In genomic region chr4:105186701-105187158, GRCh38 we compare ENCODE assay signal across 14 cellular contexts. TPM values are rescaled to one million over a fixed set of nuclear protein-coding genes. Genes with fewer than 3 reads are reported as not detected.
DNase-seq lines count a peak whose midpoint lies in the region; ATAC-seq and TF ChIP-seq lines count a peak whose summit lies in the region.
"Had no signal": no experiment of that assay in that cellular context is flagged by ENCODE, and none has a peak within 500 bp of the region (broad histone marks: within the 10 kb centered on the region; RNA-seq: fewer than 3 reads in every experiment).

No MANE protein-coding gene starts in this region.

- H3K4me1 Mint-ChIP-seq in activated T-cell treated with anti-CD3 and anti-CD28 coated beads, Interleukin-2, amount 50 U/mL, for 24 hours (ENCODE audit: low read depth): peaks cover 73% of the 10 kb centered on the region
- H3K4me1 Mint-ChIP-seq in activated T-cell treated with anti-CD3 and anti-CD28 coated beads, Interleukin-2, amount 50 U/mL, for 72 hours (ENCODE audit: low read depth): peaks cover 81% of the 10 kb centered on the region

- peaks cover 15% of the 10 kb centered on the region for H3K4me1 ChIP-seq in RWPE2 (ENCODE audit: insufficient read depth, poor library complexity, severe bottlenecking)
- peaks cover 3% of the 10 kb centered on the region for H3K4me1 ChIP-seq in prostate gland (replicated peaks)

- H3K9me3 ChIP-seq in RWPE2 (ENCODE audit: severe bottlenecking) (no peaks in the 10 kb centered on the region), prostate gland (no peaks in the 10 kb centered on the region)
- H3K9me3 ChIP-seq: upper lobe of left lung had no signal

- TF ChIP-seq CTCF in RWPE2 (IDR thresholded peaks at IDR 0.05; ENCODE audit: poor library complexity, severe bottlenecking) (no peak), fibroblast of mammary gland (conservative IDR thresholded peaks at IDR 0.05; ENCODE audit: control insufficient read depth, insufficient read depth, low read depth, low read length) (no peak), prostate gland (IDR thresholded peaks at IDR 0.05) (no peak)

- H3K4me3 ChIP-seq in RWPE2 (ENCODE audit: severe bottlenecking) (no peak overlapping the region), fibroblast of mammary gland (ENCODE audit: control insufficient read depth, low read depth, low read length) (no peak overlapping the region), prostate gland (no peak overlapping the region)
- H3K4me3 ChIP-seq: neural progenitor cell, upper lobe of left lung had no signal

- H3K4me3 Mint-ChIP-seq in activated T-cell treated with anti-CD3 and anti-CD28 coated beads, Interleukin-2, amount 50 U/mL, for 24 hours: no peak overlapping the region
- no peak overlapping the region for H3K4me3 Mint-ChIP-seq in activated T-cell treated with anti-CD3 and anti-CD28 coated beads, Interleukin-2, amount 50 U/mL, for 72 hours
- H3K4me3 Mint-ChIP-seq: activated naive CD8-positive, alpha-beta T cell treated with anti-CD3 and anti-CD28 coated beads, Interleukin-2, amount 10 ng/mL, durations not matched to agents 7 days and 5 days; neural progenitor cell had no signal

- intact Hi-C loops in prostate gland (cut with DNase I): no loop called here

- H3K27ac ChIP-seq in RWPE2 (ENCODE audit: poor library complexity, severe bottlenecking): no peak overlapping the region
- H3K27ac ChIP-seq in prostate gland: no peak overlapping the region
- H3K27ac ChIP-seq: neural progenitor cell, upper lobe of left lung had no signal

- no peaks in the 10 kb centered on the region for H3K27me3 Mint-ChIP-seq in activated T-cell treated with anti-CD3 and anti-CD28 coated beads, Interleukin-2, amount 50 U/mL, for 24 hours
- no peaks in the 10 kb centered on the region for H3K27me3 Mint-ChIP-seq in activated T-cell treated with anti-CD3 and anti-CD28 coated beads, Interleukin-2, amount 50 U/mL, for 72 hours (ENCODE audit: low read depth)
- H3K27me3 Mint-ChIP-seq: activated naive CD8-positive, alpha-beta T cell treated with anti-CD3 and anti-CD28 coated beads, Interleukin-2, amount 10 ng/mL, durations not matched to agents 7 days and 5 days had no signal

- H3K27me3 ChIP-seq in RWPE2 (ENCODE audit: insufficient read depth, poor library complexity, severe bottlenecking) (no peaks in the 10 kb centered on the region), prostate gland (replicated peaks; ENCODE audit: insufficient read depth) (no peaks in the 10 kb centered on the region)
- H3K27me3 ChIP-seq: neural progenitor cell, upper lobe of left lung had no signal

- DNase-seq in activated T-cell treated with anti-CD3 and anti-CD28 coated beads, Interleukin-2, amount 50 U/mL, for 24 hours: no peak
- no peak for DNase-seq in activated T-cell treated with anti-CD3 and anti-CD28 coated beads, Interleukin-2, amount 50 U/mL, for 72 hours
- DNase-seq in RWPE2 (ENCODE audit: low spot score) (no peak), fibroblast of mammary gland (ENCODE audit: low read depth) (peak; percentile 67), renal cortical epithelial cell (ENCODE audit: low read depth) (peak; percentile 49), SKM-1 treated with dmso at 0.1 percent for 144 hours (lab: John Stamatoyannopoulos, UW; ENCODE audit: unreplicated experiment) (no peak), prostate gland (ENCODE audit: low spot score) (no peak)
- no peak for DNase-seq in activated CD4-positive, CD25-positive, alpha-beta regulatory T cell (lab: John Stamatoyannopoulos, UW)
- DNase-seq: activated naive CD8-positive, alpha-beta T cell treated with anti-CD3 and anti-CD28 coated beads, Interleukin-2, amount 10 ng/mL, durations not matched to agents 7 days and 5 days; NCI-H1092; NCI-H2227 treated with DMSO at 0.1 percent for 48 hours; T-helper 9 cell; upper lobe of left lung had no signal

- no peak for TF ChIP-seq POLR2A in prostate gland (IDR thresholded peaks at IDR 0.05)

- no peaks in the 10 kb centered on the region for H3K9me3 Mint-ChIP-seq in activated T-cell treated with anti-CD3 and anti-CD28 coated beads, Interleukin-2, amount 50 U/mL, for 24 hours
- H3K9me3 Mint-ChIP-seq in activated T-cell treated with anti-CD3 and anti-CD28 coated beads, Interleukin-2, amount 50 U/mL, for 72 hours: no peaks in the 10 kb centered on the region
- H3K9me3 Mint-ChIP-seq: neural progenitor cell had no signal

- ATAC-seq in activated T-cell treated with anti-CD3 and anti-CD28 coated beads, Interleukin-2, amount 50 U/mL, for 72 hours (replicated peaks in 1 of 2): no peak
- ATAC-seq in RWPE2 (ENCODE audit: low read depth): peak; percentile 40; the same call in 1 of the 3 replicates

- H3K27ac Mint-ChIP-seq in activated T-cell treated with anti-CD3 and anti-CD28 coated beads, Interleukin-2, amount 50 U/mL, for 24 hours: peak overlapping the region; percentile 73
- no peak overlapping the region for H3K27ac Mint-ChIP-seq in activated T-cell treated with anti-CD3 and anti-CD28 coated beads, Interleukin-2, amount 50 U/mL, for 72 hours
- H3K27ac Mint-ChIP-seq: activated naive CD8-positive, alpha-beta T cell treated with anti-CD3 and anti-CD28 coated beads, Interleukin-2, amount 10 ng/mL, durations not matched to agents 7 days and 5 days; neural progenitor cell had no signal

- WGBS in prostate gland: 73% methylated on average over 2 of the region's 2 CpGs

- peaks cover 4% of the 10 kb centered on the region; the same call in 1 of the 2 replicates for H3K36me3 ChIP-seq in RWPE2 (ENCODE audit: low read depth)
- no peaks in the 10 kb centered on the region for H3K36me3 ChIP-seq in prostate gland
- H3K36me3 ChIP-seq: neural progenitor cell had no signal

- H3K36me3 Mint-ChIP-seq in activated T-cell treated with anti-CD3 and anti-CD28 coated beads, Interleukin-2, amount 50 U/mL, for 24 hours (ENCODE audit: low read depth): peaks cover 48% of the 10 kb centered on the region
- H3K36me3 Mint-ChIP-seq in activated T-cell treated with anti-CD3 and anti-CD28 coated beads, Interleukin-2, amount 50 U/mL, for 72 hours (ENCODE audit: insufficient read depth in 2 of 2): peaks cover 0 to 8% of the 10 kb centered on the region in 2 donors

RNA-seq across cellular contexts. Expression of gene TET2, which starts 40.1 kb away (rescaled TPM):
- 10 to 100 TPM; 34.2 to 43.1 TPM for total RNA-seq in activated T-cell treated with anti-CD3 and anti-CD28 coated beads, Interleukin-2, amount 50 U/mL, for 72 hours
- total RNA-seq in renal cortical epithelial cell (5.4 and 18.8 TPM in 2 replicates), prostate gland (10 to 100 TPM; 19.8 to 20.6 TPM)

Comparison
In these comparisons a context has a peak if more than half of its experiments do, and no peak if none do; other contexts are left out.
1. DNase-seq: peak in fibroblast of mammary gland (single experiment) and renal cortical epithelial cell (single experiment); none in activated T-cell treated with anti-CD3 and anti-CD28 coated beads, Interleukin-2, amount 50 U/mL, for 24 hours (single experiment), activated T-cell treated with anti-CD3 and anti-CD28 coated beads, Interleukin-2, amount 50 U/mL, for 72 hours (0 of 2), RWPE2 (single experiment), SKM-1 treated with dmso at 0.1 percent for 144 hours (single experiment), activated CD4-positive, CD25-positive, alpha-beta regulatory T cell (0 of 4) and prostate gland (single experiment).